Comparison of ENCODE assay signal across 8 cellular contexts in the genomic region with DNA sequence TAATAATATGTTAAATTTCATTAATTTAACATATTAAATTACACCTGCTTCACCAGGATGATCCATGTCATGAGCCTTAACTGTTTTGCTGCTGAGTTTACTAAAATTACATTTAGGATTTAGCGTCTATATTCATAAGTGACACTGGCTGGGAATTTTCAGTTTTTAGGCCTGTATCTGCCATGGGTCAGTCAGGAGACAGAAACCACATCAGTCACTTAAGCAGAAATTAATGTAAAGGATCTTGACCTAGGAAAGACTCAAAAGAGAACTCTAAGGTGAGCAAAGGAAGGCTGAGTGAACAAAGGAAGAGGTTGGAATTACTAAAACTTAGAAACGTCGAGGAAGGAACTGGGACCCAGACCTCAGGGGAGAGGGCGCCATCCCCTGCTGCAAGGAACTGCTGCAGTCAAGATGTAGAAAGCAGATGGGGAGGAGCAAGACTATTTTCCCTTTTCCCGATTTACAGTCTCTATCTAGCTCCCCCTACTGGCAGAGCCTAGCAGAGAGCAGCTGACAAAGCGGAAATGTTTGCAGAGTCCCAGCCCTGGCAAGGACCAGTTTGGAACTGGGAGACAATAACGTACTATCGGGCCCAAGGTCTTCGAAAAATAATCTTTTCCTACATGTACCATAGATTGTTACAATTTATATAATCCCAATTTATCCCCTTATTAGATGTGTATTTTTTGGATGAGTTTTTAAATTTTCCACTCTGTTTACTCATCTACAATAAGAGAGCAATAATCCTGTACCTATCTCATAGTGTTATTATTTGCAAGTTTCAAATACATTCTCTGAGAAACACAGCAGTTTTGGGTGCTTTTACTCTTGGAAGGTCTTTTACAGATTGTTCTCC. TPM values are rescaled to one million over a fixed set of nuclear protein-coding genes. Genes with fewer than 3 reads are reported as not detected.
DNase-seq lines count a peak whose midpoint lies in the region; ATAC-seq and TF ChIP-seq lines count a peak whose summit lies in the region.

No MANE protein-coding gene starts in this region.

- H3K36me3 ChIP-seq in SU-DHL-6 (ENCODE audit: low read length) (no peaks in the 10 kb centered on the region), ascending aorta (no peaks in the 10 kb centered on the region)

- no peaks in the 10 kb centered on the region for H3K79me2 ChIP-seq in SU-DHL-6 (ENCODE audit: insufficient read depth, low read length)

- H3K9me3 ChIP-seq in SU-DHL-6 (ENCODE audit: insufficient read depth, low read length) (no peaks in the 10 kb centered on the region), ascending aorta (no peaks in the 10 kb centered on the region)

- peak overlapping the region; percentile 94 for H2AFZ ChIP-seq in SU-DHL-6 (ENCODE audit: low read depth, low read length, severe bottlenecking)

- no peak overlapping the region for H3K27ac ChIP-seq in SU-DHL-6 (ENCODE audit: low read depth, low read length)
- no peak overlapping the region for H3K27ac ChIP-seq in ascending aorta

- H3K27me3 ChIP-seq in SU-DHL-6 (ENCODE audit: low read length) (no peaks in the 10 kb centered on the region), ascending aorta (no peaks in the 10 kb centered on the region)

- H3F3A ChIP-seq in SU-DHL-6 (ENCODE audit: insufficient read depth) = no peaks in the 10 kb centered on the region

- no peak overlapping the region for H3K9ac ChIP-seq in SU-DHL-6 (ENCODE audit: low read length)

- H3K4me2 ChIP-seq in SU-DHL-6 (ENCODE audit: low read depth, low read length, poor library complexity, severe bottlenecking) = peak overlapping the region; percentile 21

- H3K9me2 ChIP-seq in SU-DHL-6 (replicated peaks; ENCODE audit: insufficient read depth, low read length) = no peaks in the 10 kb centered on the region

- H3K4me1 ChIP-seq in ascending aorta = no peaks in the 10 kb centered on the region

- intact Hi-C loops in ascending aorta (cut with DNase I) = loop anchor here (1.0 kb wide), 1 partner anchor 66 kb away; no protein-coding TSS in a partner anchor
- intact Hi-C loops in left ventricle myocardium superior (cut with micrococcal nuclease) = no loop called here

- no peaks in the 10 kb centered on the region for H4K20me1 ChIP-seq in SU-DHL-6 (ENCODE audit: low read depth, low read length)

- H3K4me3 ChIP-seq in SU-DHL-6 (ENCODE audit: insufficient read depth, low read length, poor library complexity, severe bottlenecking) (no peak overlapping the region), ascending aorta (peak overlapping the region in 1 of 2 donors; percentile 4)

- ATAC-seq in HG02588 (IDR thresholded peaks at IDR 0.05; ENCODE audit: unreplicated experiment) (peak; percentile 73), left ventricle myocardium superior (peak; percentile 81), HG02938 (IDR thresholded peaks at IDR 0.05; ENCODE audit: unreplicated experiment) (no peak)

- DNase-seq in GM03348 (ENCODE audit: low spot score) (peak; percentile 68), NCI-H1694 treated with DMSO at 0.1 percent for 48 hours (lab: John Stamatoyannopoulos, UW) (peak; percentile 47), ascending aorta (ENCODE audit: low spot score in 2 of 2) (peak in 1 of 2 donors; percentile 87), left ventricle myocardium superior (peak; percentile 43), retina (peak; percentile 69)

- TF ChIP-seq CTCF in SU-DHL-6 (IDR thresholded peaks at IDR 0.05; ENCODE audit: insufficient read depth, low read length, poor library complexity, severe bottlenecking) (peak; percentile 67), ascending aorta (IDR thresholded peaks at IDR 0.05) (peak; percentile 40 to 82 (median 82))

RNA-seq across cellular contexts. Expression of a gene that starts 22.6 kb away (rescaled TPM):
- total RNA-seq in ascending aorta (48.7 TPM), left ventricle myocardium superior (113 TPM)

RNA-seq across cellular contexts. Expression of a gene that starts 53.7 kb away (rescaled TPM):
- total RNA-seq in ascending aorta (4.7 TPM), left ventricle myocardium superior (8.0 TPM)
